ENCODE assay signal across 8 cellular contexts in the genomic region with DNA sequence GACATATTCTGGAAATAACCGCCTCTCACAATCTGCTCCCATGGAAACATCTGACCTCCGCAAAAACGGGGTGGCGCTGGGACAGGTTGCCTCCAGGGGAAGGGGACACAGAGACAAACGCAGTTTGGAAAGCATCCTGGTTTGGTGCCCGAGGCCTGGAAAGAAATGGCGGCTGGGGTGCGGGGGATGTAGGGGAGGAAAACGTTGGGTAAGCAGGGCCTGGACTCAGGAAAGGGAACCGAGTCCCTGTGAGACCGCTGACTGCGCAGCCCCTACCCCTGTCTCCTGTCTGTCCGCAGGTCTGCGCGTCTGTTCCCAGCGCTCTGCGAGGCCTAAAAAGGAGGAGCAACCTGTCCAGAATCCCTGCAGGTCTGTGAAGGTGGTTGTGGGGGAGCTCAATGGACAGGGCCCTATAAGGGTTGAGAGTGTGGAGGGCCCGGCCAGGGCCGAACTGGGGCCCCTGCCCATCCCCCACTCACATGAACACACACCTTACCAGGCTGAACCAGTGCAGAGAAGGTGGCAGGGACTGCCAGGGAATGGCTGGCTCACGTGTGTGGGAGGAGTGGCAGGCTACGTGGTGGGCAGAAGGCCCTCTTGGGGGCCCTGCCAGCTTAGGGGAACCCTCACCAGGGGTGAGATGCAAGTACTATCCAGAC. TPM values are rescaled to one million over a fixed set of nuclear protein-coding genes. Genes with fewer than 3 reads are reported as not detected.
DNase-seq lines count a peak whose midpoint lies in the region; ATAC-seq, FAIRE-seq and TF ChIP-seq lines count a peak whose summit lies in the region.

No MANE protein-coding gene starts in this region.

- peak overlapping the region; percentile 72 for H3K4me3 ChIP-seq in AG04450 (ENCODE audit: low read depth, low read length)

- H3K9me3 Mint-ChIP-seq in mesothelial cell of epicardium = peaks cover 13% of the 10 kb centered on the region

- H3K27me3 Mint-ChIP-seq in mesothelial cell of epicardium (ENCODE audit: low read depth) = no peaks in the 10 kb centered on the region

- POLR2A ChIA-PET in AG04450 (lab: Yijun Ruan, JAX) = interaction anchor here (1.0 kb wide), 1 partner anchor 21 kb away, joined by 4 read pairs; no protein-coding TSS in a partner anchor

- no peak for ATAC-seq in HG03378 (IDR thresholded peaks at IDR 0.05; ENCODE audit: unreplicated experiment)

- no peaks in the 10 kb centered on the region for H3K27me3 ChIP-seq in AG04450 (ENCODE audit: control insufficient read depth, insufficient read depth, low read length)

- H3K27ac ChIP-seq in AG04450 (ENCODE audit: low read depth, low read length) (peak overlapping the region; percentile 47), cingulate gyrus (ENCODE audit: low read depth, low read length) (peak overlapping the region; percentile 82)

- no peak for FAIRE-seq in GM19239 (lab: Jason Lieb, UNC)

- in situ Hi-C loops in KBM-7 (cut with MboI; ENCODE audit: low pct_unique_long_range_greater_than_20kb, low sequenced_read_pairs) = no loop called here

- no peaks in the 10 kb centered on the region for H3K36me3 Mint-ChIP-seq in mesothelial cell of epicardium

- H3K4me3 Mint-ChIP-seq in mesothelial cell of epicardium = peak overlapping the region; percentile 76

- H3K27ac Mint-ChIP-seq in mesothelial cell of epicardium = peak overlapping the region; percentile 76

- no peaks in the 10 kb centered on the region for H3K9me3 ChIP-seq in AG04450 (ENCODE audit: control insufficient read depth, insufficient read depth, low read length)

- CTCF ChIA-PET in AG04450 (lab: Charles Lee) = no interaction called here

- TF ChIP-seq CTCF in AG04450 (IDR thresholded peaks at IDR 0.05; ENCODE audit: low read depth, low read length) (no peak), mesothelial cell of epicardium (IDR thresholded peaks at IDR 0.05; ENCODE audit: unreplicated experiment) (no peak)

- DNase-seq in AG04450 (ENCODE audit: low read depth, low spot score) (no peak), GM19239 (ENCODE audit: insufficient read length, low spot score) (peak; percentile 1), KBM-7 (peak; percentile 43), mesothelial cell of epicardium (ENCODE audit: low spot score in 2 of 2, unreplicated experiment in 2 of 2) (no peak), CD1c-positive myeloid dendritic cell (ENCODE audit: extremely low spot score) (no peak), NCI-H82 treated with DMSO at 0.1 percent for 48 hours (lab: John Stamatoyannopoulos, UW; ENCODE audit: unreplicated experiment) (no peak)

- H3K4me1 Mint-ChIP-seq in mesothelial cell of epicardium = peaks cover 6% of the 10 kb centered on the region

RNA-seq across cellular contexts. Expression of a gene that starts 0.7 kb away (rescaled TPM):
- 23.0 and 28.1 TPM in 2 replicates for polyA plus RNA-seq in AG04450 (2011; rRNA removed)
- polyA minus RNA-seq in AG04450 (2011; rRNA and poly(A)+ RNA removed) = 5.6 and 8.7 TPM in 2 replicates
- total RNA-seq in mesothelial cell of epicardium = 11.9 to 13.0 TPM (median 11.9 TPM) in 3 replicates

RNA-seq across cellular contexts. Expression of a gene that starts 20.3 kb away (rescaled TPM):
- 19.2 and 24.9 TPM in 2 replicates for polyA plus RNA-seq in AG04450 (2011; rRNA removed)
- polyA minus RNA-seq in AG04450 (2011; rRNA and poly(A)+ RNA removed) = 3.1 and 4.0 TPM in 2 replicates
- total RNA-seq in mesothelial cell of epicardium = 17.1 to 18.8 TPM (median 18.7 TPM) in 3 replicates

RNA-seq across cellular contexts. Expression of a gene that starts 23.1 kb away (rescaled TPM):
- 36.2 and 43.9 TPM in 2 replicates for polyA plus RNA-seq in AG04450 (2011; rRNA removed)
- 8.1 and 11.3 TPM in 2 replicates for polyA minus RNA-seq in AG04450 (2011; rRNA and poly(A)+ RNA removed)
- 59.8 to 64.6 TPM (median 63.1 TPM) in 3 replicates for total RNA-seq in mesothelial cell of epicardium

Comparison
In these comparisons a context has a peak if more than half of its experiments do, and no peak if none do; other contexts are left out.
1. DNase-seq: peak in GM19239 (single experiment) and KBM-7 (single experiment); none in AG04450 (single experiment), mesothelial cell of epicardium (0 of 2), CD1c-positive myeloid dendritic cell (single experiment) and NCI-H82 treated with DMSO at 0.1 percent for 48 hours (single experiment).